Comparison of ENCODE assay signal across 1 cellular context in genomic region chr11:129267716-129268115, GRCh38.
TF ChIP-seq lines count a peak whose summit lies in the region.

No MANE protein-coding gene starts in this region.

TF ChIP-seq in H1, 55 proteins besides CTCF, POLR2A, EP300 and RAD21 (continued from another document):
- TF ChIP-seq CREB1 (IDR thresholded peaks at IDR 0.05), result no peak
- TF ChIP-seq RXRA (IDR thresholded peaks at IDR 0.05; ENCODE audit: insufficient read depth, low read depth, low read length), result no peak
- no peak for TF ChIP-seq SIN3A (conservative IDR thresholded peaks at IDR 0.05 in 1 of 2, IDR thresholded peaks at IDR 0.05 in 1 of 2; ENCODE audit: low read depth in 1 of 2, low read length in 2 of 2)
- TF ChIP-seq SP4 (IDR thresholded peaks at IDR 0.05; ENCODE audit: low read length), result no peak
- TF ChIP-seq BCL11A (IDR thresholded peaks at IDR 0.05; ENCODE audit: low read depth in 2 of 2, low read length in 2 of 2), result no peak
- no peak for TF ChIP-seq PHF8 (conservative IDR thresholded peaks at IDR 0.05; ENCODE audit: low read depth, low read length)
- TF ChIP-seq EZH2 (IDR thresholded peaks at IDR 0.05; ENCODE audit: low read depth, low read length, severe bottlenecking), result no peak
- no peak for TF ChIP-seq CBX5 (IDR thresholded peaks at IDR 0.05; ENCODE audit: low read depth, low read length)
- TF ChIP-seq CTBP2 (IDR thresholded peaks at IDR 0.05; ENCODE audit: borderline replicate concordance, insufficient read depth, insufficient read length, low read length), result no peak
- TF ChIP-seq ATF2 (IDR thresholded peaks at IDR 0.05; ENCODE audit: low read length), result no peak
- no peak for TF ChIP-seq SUZ12 (IDR thresholded peaks at IDR 0.05; ENCODE audit: low read length)
- TF ChIP-seq RBBP5 (IDR thresholded peaks at IDR 0.05; ENCODE audit: borderline replicate concordance, low read depth, low read length), result no peak
- TF ChIP-seq GTF2F1 (IDR thresholded peaks at IDR 0.05; ENCODE audit: borderline replicate concordance, low read depth, low read length), result no peak
